In the genomic region with DNA sequence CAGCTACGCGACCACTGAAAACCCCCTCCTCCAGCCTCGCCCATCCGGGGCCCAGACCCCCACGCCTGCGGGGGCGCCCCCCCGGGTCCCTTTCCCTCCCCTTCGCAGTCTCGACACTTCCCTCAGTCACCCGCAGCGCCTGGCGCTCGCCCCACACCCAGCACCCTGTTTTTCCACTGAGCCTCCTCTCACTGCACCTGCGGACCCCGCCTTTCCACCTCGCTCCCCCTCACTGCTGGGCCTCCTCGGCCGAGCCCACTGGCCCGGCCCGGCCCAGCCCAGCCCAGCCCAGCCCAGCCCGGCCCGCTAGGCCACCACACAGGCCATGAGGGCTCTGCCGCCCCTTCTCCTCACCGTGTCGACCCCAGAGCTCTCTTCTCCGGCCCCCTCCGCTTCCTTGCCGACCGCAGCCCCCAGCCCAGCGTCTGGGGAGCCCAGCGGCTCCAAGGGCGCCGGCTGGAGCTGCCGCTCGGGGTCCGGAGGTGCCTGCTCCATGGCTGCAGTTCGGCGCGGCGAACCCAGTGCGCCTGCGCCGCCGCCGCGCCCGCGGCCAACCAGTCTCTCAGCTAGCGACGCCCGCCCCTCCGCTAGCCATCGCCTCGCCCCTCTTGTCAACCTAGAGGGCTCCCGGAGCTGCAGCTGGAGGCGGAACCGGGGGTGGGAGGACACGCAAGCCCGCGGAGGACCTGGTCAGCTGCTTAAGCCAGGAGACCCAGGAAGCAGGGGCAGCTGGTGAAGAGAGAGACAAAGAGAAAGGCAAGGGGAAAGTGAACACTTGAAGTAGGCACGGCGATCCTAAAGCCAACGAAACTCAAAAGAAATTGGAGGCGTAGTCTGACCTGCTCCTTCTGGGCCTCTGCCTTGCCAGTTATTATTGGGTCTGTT, we compare ENCODE assay signal across 1 cellular context.
TF ChIP-seq lines count a peak whose summit lies in the region.

A gene (minus strand): TSS at position 525 of the 885 bp plus-strand sequence. CDS start 30 bp downstream, at position 495.

TF ChIP-seq in GM12878, 131 proteins besides CTCF, POLR2A, EP300 and RAD21 (continued from another document and continues in another):
- TF ChIP-seq SIX5 (IDR thresholded peaks at IDR 0.05; ENCODE audit: low read depth, low read length, severe bottlenecking) (no peak), TCF3 (IDR thresholded peaks at IDR 0.05; ENCODE audit: borderline replicate concordance, insufficient read depth, low read depth, low read length) (peak; percentile 65; the same call in 1 of the 2 replicates), NRF1 (conservative IDR thresholded peaks at IDR 0.05; ENCODE audit: low read depth, low read length) (peak; percentile 70), FOXM1 (IDR thresholded peaks at IDR 0.05; ENCODE audit: low read depth, low read length) (no peak), STAT1 (conservative IDR thresholded peaks at IDR 0.05) (no peak), NR2C1 (IDR thresholded peaks at IDR 0.05) (no peak), PAX8 (IDR thresholded peaks at IDR 0.05) (no peak), ZBED1 (IDR thresholded peaks at IDR 0.05; ENCODE audit: borderline replicate concordance) (no peak), MTA3 (IDR thresholded peaks at IDR 0.05; ENCODE audit: borderline replicate concordance, low read length) (no peak), HDAC6 (IDR thresholded peaks at IDR 0.05; ENCODE audit: unreplicated experiment) (no peak), SUZ12 (IDR thresholded peaks at IDR 0.05; ENCODE audit: unreplicated experiment) (no peak), RB1 (IDR thresholded peaks at IDR 0.05; ENCODE audit: borderline replicate concordance) (no peak), ZNF384 (IDR thresholded peaks at IDR 0.05; ENCODE audit: borderline replicate concordance, low read depth, low read length) (no peak), NR2C2 (IDR thresholded peaks at IDR 0.05; ENCODE audit: borderline replicate concordance, control insufficient read depth, insufficient read length, low read depth) (no peak), ASH2L (IDR thresholded peaks at IDR 0.05; ENCODE audit: borderline replicate concordance, low read depth) (no peak), ZSCAN29 (IDR thresholded peaks at IDR 0.05) (no peak), FOS (IDR thresholded peaks at IDR 0.05; ENCODE audit: borderline replicate concordance, extremely low read depth, insufficient read length) (no peak), ZNF24 (IDR thresholded peaks at IDR 0.05) (no peak), MYC (IDR thresholded peaks at IDR 0.05; ENCODE audit: insufficient read depth, insufficient read length, insufficient replicate concordance, low read length, severe bottlenecking) (no peak), ZNF622 (IDR thresholded peaks at IDR 0.05) (no peak)
- TF ChIP-seq, protein P1, sequence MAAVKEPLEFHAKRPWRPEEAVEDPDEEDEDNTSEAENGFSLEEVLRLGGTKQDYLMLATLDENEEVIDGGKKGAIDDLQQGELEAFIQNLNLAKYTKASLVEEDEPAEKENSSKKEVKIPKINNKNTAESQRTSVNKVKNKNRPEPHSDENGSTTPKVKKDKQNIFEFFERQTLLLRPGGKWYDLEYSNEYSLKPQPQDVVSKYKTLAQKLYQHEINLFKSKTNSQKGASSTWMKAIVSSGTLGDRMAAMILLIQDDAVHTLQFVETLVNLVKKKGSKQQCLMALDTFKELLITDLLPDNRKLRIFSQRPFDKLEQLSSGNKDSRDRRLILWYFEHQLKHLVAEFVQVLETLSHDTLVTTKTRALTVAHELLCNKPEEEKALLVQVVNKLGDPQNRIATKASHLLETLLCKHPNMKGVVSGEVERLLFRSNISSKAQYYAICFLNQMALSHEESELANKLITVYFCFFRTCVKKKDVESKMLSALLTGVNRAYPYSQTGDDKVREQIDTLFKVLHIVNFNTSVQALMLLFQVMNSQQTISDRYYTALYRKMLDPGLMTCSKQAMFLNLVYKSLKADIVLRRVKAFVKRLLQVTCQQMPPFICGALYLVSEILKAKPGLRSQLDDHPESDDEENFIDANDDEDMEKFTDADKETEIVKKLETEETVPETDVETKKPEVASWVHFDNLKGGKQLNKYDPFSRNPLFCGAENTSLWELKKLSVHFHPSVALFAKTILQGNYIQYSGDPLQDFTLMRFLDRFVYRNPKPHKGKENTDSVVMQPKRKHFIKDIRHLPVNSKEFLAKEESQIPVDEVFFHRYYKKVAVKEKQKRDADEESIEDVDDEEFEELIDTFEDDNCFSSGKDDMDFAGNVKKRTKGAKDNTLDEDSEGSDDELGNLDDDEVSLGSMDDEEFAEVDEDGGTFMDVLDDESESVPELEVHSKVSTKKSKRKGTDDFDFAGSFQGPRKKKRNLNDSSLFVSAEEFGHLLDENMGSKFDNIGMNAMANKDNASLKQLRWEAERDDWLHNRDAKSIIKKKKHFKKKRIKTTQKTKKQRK (IDR thresholded peaks at IDR 0.05; ENCODE audit: low read depth, low read length) = no peak
- TF ChIP-seq, protein P2, sequence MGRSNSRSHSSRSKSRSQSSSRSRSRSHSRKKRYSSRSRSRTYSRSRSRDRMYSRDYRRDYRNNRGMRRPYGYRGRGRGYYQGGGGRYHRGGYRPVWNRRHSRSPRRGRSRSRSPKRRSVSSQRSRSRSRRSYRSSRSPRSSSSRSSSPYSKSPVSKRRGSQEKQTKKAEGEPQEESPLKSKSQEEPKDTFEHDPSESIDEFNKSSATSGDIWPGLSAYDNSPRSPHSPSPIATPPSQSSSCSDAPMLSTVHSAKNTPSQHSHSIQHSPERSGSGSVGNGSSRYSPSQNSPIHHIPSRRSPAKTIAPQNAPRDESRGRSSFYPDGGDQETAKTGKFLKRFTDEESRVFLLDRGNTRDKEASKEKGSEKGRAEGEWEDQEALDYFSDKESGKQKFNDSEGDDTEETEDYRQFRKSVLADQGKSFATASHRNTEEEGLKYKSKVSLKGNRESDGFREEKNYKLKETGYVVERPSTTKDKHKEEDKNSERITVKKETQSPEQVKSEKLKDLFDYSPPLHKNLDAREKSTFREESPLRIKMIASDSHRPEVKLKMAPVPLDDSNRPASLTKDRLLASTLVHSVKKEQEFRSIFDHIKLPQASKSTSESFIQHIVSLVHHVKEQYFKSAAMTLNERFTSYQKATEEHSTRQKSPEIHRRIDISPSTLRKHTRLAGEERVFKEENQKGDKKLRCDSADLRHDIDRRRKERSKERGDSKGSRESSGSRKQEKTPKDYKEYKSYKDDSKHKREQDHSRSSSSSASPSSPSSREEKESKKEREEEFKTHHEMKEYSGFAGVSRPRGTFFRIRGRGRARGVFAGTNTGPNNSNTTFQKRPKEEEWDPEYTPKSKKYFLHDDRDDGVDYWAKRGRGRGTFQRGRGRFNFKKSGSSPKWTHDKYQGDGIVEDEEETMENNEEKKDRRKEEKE (IDR thresholded peaks at IDR 0.05) = no peak
- TF ChIP-seq, protein P3, sequence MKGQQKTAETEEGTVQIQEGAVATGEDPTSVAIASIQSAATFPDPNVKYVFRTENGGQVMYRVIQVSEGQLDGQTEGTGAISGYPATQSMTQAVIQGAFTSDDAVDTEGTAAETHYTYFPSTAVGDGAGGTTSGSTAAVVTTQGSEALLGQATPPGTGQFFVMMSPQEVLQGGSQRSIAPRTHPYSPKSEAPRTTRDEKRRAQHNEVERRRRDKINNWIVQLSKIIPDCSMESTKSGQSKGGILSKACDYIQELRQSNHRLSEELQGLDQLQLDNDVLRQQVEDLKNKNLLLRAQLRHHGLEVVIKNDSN (IDR thresholded peaks at IDR 0.05; ENCODE audit: borderline replicate concordance, extremely low read length, insufficient read depth, low read depth, low read length) = no peak
- TF ChIP-seq, protein P4, sequence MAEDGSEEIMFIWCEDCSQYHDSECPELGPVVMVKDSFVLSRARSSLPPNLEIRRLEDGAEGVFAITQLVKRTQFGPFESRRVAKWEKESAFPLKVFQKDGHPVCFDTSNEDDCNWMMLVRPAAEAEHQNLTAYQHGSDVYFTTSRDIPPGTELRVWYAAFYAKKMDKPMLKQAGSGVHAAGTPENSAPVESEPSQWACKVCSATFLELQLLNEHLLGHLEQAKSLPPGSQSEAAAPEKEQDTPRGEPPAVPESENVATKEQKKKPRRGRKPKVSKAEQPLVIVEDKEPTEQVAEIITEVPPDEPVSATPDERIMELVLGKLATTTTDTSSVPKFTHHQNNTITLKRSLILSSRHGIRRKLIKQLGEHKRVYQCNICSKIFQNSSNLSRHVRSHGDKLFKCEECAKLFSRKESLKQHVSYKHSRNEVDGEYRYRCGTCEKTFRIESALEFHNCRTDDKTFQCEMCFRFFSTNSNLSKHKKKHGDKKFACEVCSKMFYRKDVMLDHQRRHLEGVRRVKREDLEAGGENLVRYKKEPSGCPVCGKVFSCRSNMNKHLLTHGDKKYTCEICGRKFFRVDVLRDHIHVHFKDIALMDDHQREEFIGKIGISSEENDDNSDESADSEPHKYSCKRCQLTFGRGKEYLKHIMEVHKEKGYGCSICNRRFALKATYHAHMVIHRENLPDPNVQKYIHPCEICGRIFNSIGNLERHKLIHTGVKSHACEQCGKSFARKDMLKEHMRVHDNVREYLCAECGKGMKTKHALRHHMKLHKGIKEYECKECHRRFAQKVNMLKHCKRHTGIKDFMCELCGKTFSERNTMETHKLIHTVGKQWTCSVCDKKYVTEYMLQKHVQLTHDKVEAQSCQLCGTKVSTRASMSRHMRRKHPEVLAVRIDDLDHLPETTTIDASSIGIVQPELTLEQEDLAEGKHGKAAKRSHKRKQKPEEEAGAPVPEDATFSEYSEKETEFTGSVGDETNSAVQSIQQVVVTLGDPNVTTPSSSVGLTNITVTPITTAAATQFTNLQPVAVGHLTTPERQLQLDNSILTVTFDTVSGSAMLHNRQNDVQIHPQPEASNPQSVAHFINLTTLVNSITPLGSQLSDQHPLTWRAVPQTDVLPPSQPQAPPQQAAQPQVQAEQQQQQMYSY (CRISPR knock-in tag; IDR thresholded peaks at IDR 0.05) = no peak
- TF ChIP-seq, protein P5, sequence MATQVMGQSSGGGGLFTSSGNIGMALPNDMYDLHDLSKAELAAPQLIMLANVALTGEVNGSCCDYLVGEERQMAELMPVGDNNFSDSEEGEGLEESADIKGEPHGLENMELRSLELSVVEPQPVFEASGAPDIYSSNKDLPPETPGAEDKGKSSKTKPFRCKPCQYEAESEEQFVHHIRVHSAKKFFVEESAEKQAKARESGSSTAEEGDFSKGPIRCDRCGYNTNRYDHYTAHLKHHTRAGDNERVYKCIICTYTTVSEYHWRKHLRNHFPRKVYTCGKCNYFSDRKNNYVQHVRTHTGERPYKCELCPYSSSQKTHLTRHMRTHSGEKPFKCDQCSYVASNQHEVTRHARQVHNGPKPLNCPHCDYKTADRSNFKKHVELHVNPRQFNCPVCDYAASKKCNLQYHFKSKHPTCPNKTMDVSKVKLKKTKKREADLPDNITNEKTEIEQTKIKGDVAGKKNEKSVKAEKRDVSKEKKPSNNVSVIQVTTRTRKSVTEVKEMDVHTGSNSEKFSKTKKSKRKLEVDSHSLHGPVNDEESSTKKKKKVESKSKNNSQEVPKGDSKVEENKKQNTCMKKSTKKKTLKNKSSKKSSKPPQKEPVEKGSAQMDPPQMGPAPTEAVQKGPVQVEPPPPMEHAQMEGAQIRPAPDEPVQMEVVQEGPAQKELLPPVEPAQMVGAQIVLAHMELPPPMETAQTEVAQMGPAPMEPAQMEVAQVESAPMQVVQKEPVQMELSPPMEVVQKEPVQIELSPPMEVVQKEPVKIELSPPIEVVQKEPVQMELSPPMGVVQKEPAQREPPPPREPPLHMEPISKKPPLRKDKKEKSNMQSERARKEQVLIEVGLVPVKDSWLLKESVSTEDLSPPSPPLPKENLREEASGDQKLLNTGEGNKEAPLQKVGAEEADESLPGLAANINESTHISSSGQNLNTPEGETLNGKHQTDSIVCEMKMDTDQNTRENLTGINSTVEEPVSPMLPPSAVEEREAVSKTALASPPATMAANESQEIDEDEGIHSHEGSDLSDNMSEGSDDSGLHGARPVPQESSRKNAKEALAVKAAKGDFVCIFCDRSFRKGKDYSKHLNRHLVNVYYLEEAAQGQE (IDR thresholded peaks at IDR 0.05; ENCODE audit: low read depth, low read length) = no peak
- TF ChIP-seq, protein P6, sequence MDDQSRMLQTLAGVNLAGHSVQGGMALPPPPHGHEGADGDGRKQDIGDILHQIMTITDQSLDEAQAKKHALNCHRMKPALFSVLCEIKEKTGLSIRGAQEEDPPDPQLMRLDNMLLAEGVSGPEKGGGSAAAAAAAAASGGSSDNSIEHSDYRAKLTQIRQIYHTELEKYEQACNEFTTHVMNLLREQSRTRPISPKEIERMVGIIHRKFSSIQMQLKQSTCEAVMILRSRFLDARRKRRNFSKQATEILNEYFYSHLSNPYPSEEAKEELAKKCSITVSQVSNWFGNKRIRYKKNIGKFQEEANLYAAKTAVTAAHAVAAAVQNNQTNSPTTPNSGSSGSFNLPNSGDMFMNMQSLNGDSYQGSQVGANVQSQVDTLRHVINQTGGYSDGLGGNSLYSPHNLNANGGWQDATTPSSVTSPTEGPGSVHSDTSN (IDR thresholded peaks at IDR 0.05; ENCODE audit: insufficient replicate concordance, low read depth, low read length) = peak; percentile 44
- TF ChIP-seq, protein P7, sequence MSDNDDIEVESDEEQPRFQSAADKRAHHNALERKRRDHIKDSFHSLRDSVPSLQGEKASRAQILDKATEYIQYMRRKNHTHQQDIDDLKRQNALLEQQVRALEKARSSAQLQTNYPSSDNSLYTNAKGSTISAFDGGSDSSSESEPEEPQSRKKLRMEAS (IDR thresholded peaks at IDR 0.05; ENCODE audit: low read depth, low read length) = peak; percentile 39; the same call in 1 of the 2 replicates
- TF ChIP-seq, protein P8, sequence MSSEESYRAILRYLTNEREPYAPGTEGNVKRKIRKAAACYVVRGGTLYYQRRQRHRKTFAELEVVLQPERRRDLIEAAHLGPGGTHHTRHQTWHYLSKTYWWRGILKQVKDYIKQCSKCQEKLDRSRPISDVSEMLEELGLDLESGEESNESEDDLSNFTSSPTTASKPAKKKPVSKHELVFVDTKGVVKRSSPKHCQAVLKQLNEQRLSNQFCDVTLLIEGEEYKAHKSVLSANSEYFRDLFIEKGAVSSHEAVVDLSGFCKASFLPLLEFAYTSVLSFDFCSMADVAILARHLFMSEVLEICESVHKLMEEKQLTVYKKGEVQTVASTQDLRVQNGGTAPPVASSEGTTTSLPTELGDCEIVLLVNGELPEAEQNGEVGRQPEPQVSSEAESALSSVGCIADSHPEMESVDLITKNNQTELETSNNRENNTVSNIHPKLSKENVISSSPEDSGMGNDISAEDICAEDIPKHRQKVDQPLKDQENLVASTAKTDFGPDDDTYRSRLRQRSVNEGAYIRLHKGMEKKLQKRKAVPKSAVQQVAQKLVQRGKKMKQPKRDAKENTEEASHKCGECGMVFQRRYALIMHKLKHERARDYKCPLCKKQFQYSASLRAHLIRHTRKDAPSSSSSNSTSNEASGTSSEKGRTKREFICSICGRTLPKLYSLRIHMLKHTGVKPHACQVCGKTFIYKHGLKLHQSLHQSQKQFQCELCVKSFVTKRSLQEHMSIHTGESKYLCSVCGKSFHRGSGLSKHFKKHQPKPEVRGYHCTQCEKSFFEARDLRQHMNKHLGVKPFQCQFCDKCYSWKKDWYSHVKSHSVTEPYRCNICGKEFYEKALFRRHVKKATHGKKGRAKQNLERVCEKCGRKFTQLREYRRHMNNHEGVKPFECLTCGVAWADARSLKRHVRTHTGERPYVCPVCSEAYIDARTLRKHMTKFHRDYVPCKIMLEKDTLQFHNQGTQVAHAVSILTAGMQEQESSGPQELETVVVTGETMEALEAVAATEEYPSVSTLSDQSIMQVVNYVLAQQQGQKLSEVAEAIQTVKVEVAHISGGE (CRISPR knock-in tag; IDR thresholded peaks at IDR 0.05) = no peak
